Comparison of ENCODE assay signal across 1 cellular context in the genomic region with DNA sequence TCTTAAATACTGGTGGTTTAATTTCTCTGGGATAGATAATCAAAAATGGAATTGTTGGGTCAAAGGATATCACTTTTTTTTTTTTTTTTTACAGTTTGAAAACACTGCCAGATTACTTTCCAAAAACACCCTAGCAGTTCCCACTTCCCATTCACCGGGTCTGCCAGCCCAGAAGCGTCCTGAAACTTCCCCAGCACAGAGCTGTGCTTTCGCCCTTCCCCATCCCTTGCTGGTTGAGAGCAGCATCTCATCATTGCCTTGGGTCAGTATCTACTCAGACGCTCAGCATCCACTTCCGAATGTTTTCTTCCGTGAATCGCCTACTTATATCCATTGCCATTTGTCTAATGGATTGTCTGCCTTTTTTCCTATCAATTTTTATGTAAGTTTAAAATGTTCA.
TF ChIP-seq lines count a peak whose summit lies in the region.

No MANE protein-coding gene starts in this region.

TF ChIP-seq in WTC11, 78 proteins besides CTCF, POLR2A, EP300 and RAD21 (continued from another document):
- TF ChIP-seq CREB1 (CRISPR knock-in tag; IDR thresholded peaks at IDR 0.05) (no peak), ZBTB21 (CRISPR knock-in tag; IDR thresholded peaks at IDR 0.05; ENCODE audit: borderline replicate concordance) (no peak), ZNF317 (CRISPR knock-in tag; IDR thresholded peaks at IDR 0.05; ENCODE audit: borderline replicate concordance, low read depth) (no peak), ZNF263 (CRISPR knock-in tag; IDR thresholded peaks at IDR 0.05; ENCODE audit: low read depth) (no peak)
- TF ChIP-seq, protein P1, sequence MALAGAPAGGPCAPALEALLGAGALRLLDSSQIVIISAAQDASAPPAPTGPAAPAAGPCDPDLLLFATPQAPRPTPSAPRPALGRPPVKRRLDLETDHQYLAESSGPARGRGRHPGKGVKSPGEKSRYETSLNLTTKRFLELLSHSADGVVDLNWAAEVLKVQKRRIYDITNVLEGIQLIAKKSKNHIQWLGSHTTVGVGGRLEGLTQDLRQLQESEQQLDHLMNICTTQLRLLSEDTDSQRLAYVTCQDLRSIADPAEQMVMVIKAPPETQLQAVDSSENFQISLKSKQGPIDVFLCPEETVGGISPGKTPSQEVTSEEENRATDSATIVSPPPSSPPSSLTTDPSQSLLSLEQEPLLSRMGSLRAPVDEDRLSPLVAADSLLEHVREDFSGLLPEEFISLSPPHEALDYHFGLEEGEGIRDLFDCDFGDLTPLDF (CRISPR knock-in tag; IDR thresholded peaks at IDR 0.05), result no peak
- TF ChIP-seq, protein P2, sequence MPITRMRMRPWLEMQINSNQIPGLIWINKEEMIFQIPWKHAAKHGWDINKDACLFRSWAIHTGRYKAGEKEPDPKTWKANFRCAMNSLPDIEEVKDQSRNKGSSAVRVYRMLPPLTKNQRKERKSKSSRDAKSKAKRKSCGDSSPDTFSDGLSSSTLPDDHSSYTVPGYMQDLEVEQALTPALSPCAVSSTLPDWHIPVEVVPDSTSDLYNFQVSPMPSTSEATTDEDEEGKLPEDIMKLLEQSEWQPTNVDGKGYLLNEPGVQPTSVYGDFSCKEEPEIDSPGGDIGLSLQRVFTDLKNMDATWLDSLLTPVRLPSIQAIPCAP (CRISPR knock-in tag; IDR thresholded peaks at IDR 0.05), result no peak
